In the genomic region with DNA sequence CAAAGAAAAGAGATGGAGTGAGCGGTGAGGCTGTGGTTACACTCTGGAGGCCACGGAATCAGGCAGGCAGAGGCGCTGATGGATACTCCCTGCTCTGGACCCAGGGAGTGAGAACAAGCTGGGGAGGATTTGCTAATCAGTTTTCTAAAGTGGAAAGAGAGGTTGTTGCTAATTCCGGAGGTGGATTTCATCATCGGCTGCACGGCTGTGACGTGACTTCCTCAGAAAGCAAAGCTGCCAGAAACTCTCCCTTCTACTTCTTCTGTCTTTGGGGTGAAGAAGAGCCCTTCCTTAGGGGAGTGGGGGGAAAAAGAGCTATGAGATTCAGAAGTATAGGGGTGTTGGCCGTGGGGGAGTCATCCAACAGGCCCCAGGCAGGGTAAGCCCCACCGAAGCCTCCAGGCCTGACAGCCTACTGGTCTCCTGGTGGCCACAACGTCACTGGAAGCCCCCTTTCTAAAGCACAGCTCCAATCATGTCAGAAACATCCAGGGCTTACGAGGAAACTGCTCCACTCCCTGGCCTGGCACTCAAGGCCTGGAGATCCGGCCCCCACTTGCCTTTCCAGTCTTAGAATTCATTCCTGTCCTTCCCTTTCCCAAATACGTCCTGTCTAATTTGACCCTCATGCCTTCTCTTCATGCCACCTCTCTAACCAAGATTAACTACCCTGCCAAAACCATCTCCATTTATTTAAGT, we compare ENCODE assay signal across 9 cellular contexts.
A peak's percentile ranks its signal among the peaks of the same experiment; 100 is the strongest.
DNase-seq lines count a peak whose midpoint lies in the region; ATAC-seq and TF ChIP-seq lines count a peak whose summit lies in the region.
"Had no signal": no experiment of that assay in that cellular context is flagged by ENCODE, and none has a peak within 500 bp of the region (broad histone marks: within the 10 kb centered on the region; RNA-seq: fewer than 3 reads in every experiment).

No MANE protein-coding gene starts in this region.

- POLR2A ChIA-PET in A673 (lab: Charles Lee; ENCODE audit: low non-redundant PET): interaction anchor here (0.7 kb wide), 1 partner anchor 34 kb away, joined by 3 read pairs; no protein-coding TSS in a partner anchor

- TSS peak; percentile 98 for BruUV-seq in A673 (replicated peaks; lab: Mats Ljungman, UMichigan)

- no peaks in the 10 kb centered on the region for H3K27me3 Mint-ChIP-seq in dendritic cell treated with granulocyte-macrophage colony-stimulating factor and Interleukin-4, amounts not matched to agents 40 ng/mL and 50 ng/mL, for 4 days
- H3K27me3 Mint-ChIP-seq in activated naive CD4-positive, alpha-beta T cell treated with anti-CD3 and anti-CD28 coated beads for 36 hours (ENCODE audit: low read depth): no peaks in the 10 kb centered on the region

- H3K36me3 ChIP-seq in A673 (ENCODE audit: insufficient read depth, low read length, poor library complexity, severe bottlenecking): no peaks in the 10 kb centered on the region
- H3K36me3 ChIP-seq in mucosa of descending colon (ENCODE audit: low read depth): no peaks in the 10 kb centered on the region

- no peak overlapping the region for H3K4me3 ChIP-seq in A673 (ENCODE audit: low read depth, low read length, poor library complexity, severe bottlenecking)
- no peak overlapping the region for H3K4me3 ChIP-seq in mucosa of descending colon

- intact Hi-C loops in A673 (cut with micrococcal nuclease; ENCODE audit: unreplicated experiment) (no loop called here), mucosa of descending colon (cut with DNase I, micrococcal nuclease) (no loop called here)
- intact Hi-C loops in dendritic cell treated with granulocyte-macrophage colony-stimulating factor and Interleukin-4, amounts not matched to agents 40 ng/mL and 50 ng/mL, for 4 days (cut with micrococcal nuclease): no loop called here
- intact Hi-C loops in activated naive CD4-positive, alpha-beta T cell treated with anti-CD3 and anti-CD28 coated beads for 36 hours (cut with micrococcal nuclease): no loop called here

- CTCF ChIA-PET in A673 (lab: Charles Lee): no interaction called here
- CTCF ChIA-PET in activated naive CD4-positive, alpha-beta T cell treated with anti-CD3 and anti-CD28 coated beads for 36 hours (lab: Charles Lee): interaction anchor here (0.9 kb wide), 1 partner anchor 11 kb away, joined by 3 read pairs; no protein-coding TSS in a partner anchor

- H3K4me3 Mint-ChIP-seq in dendritic cell treated with granulocyte-macrophage colony-stimulating factor and Interleukin-4, amounts not matched to agents 40 ng/mL and 50 ng/mL, for 4 days: peak overlapping the region; percentile 59
- H3K4me3 Mint-ChIP-seq in activated naive CD4-positive, alpha-beta T cell treated with anti-CD3 and anti-CD28 coated beads for 36 hours: no peak overlapping the region

- ATAC-seq in mucosa of descending colon (peak; percentile 42), GM21619 (IDR thresholded peaks at IDR 0.05; ENCODE audit: unreplicated experiment) (no peak)

- DNase-seq in A673 (ENCODE audit: low spot score) (peak; percentile 64), MV-4-11 (lab: John Stamatoyannopoulos, UW) (peak; percentile 95), mucosa of descending colon (peak in 1 of 3 donors; percentile 34), glomerular visceral epithelial cell (ENCODE audit: extremely low spot score) (no peak), NCI-H1092 treated with DMSO at 0.1 percent for 48 hours (lab: John Stamatoyannopoulos, UW) (no peak)
- no peak for DNase-seq in activated naive CD4-positive, alpha-beta T cell treated with anti-CD3 and anti-CD28 coated beads for 36 hours
- DNase-seq: SK-N-SH had no signal

- TF ChIP-seq CTCF in A673 (conservative IDR thresholded peaks at IDR 0.05; ENCODE audit: low read depth, low read length) (no peak), mucosa of descending colon (IDR thresholded peaks at IDR 0.05) (no peak)

- peaks cover 22% of the 10 kb centered on the region for H3K9me3 ChIP-seq in A673 (ENCODE audit: low read depth, low read length, poor library complexity, severe bottlenecking)
- peaks cover 3% of the 10 kb centered on the region for H3K9me3 ChIP-seq in mucosa of descending colon
- H3K9me3 ChIP-seq: SK-N-SH had no signal

- H3K4me1 ChIP-seq in A673 (ENCODE audit: insufficient read depth, low read length, poor library complexity, severe bottlenecking) (peaks cover 17% of the 10 kb centered on the region), mucosa of descending colon (ENCODE audit: low read depth) (no peaks in the 10 kb centered on the region)

- peaks cover 9% of the 10 kb centered on the region for H3K9me3 Mint-ChIP-seq in dendritic cell treated with granulocyte-macrophage colony-stimulating factor and Interleukin-4, amounts not matched to agents 40 ng/mL and 50 ng/mL, for 4 days
- H3K9me3 Mint-ChIP-seq in activated naive CD4-positive, alpha-beta T cell treated with anti-CD3 and anti-CD28 coated beads for 36 hours: peaks cover 6% of the 10 kb centered on the region

- H3K27ac ChIP-seq in A673 (ENCODE audit: low read depth, low read length, poor library complexity, severe bottlenecking): peak overlapping the region; percentile 87

- peaks cover 71% of the 10 kb centered on the region for H3K4me1 Mint-ChIP-seq in dendritic cell treated with granulocyte-macrophage colony-stimulating factor and Interleukin-4, amounts not matched to agents 40 ng/mL and 50 ng/mL, for 4 days (ENCODE audit: low read depth)
- H3K4me1 Mint-ChIP-seq in activated naive CD4-positive, alpha-beta T cell treated with anti-CD3 and anti-CD28 coated beads for 36 hours (ENCODE audit: low read depth): no peaks in the 10 kb centered on the region

- H3K27ac Mint-ChIP-seq in dendritic cell treated with granulocyte-macrophage colony-stimulating factor and Interleukin-4, amounts not matched to agents 40 ng/mL and 50 ng/mL, for 4 days: peak overlapping the region; percentile 91
- H3K27ac Mint-ChIP-seq in activated naive CD4-positive, alpha-beta T cell treated with anti-CD3 and anti-CD28 coated beads for 36 hours: no peak overlapping the region

- no peaks in the 10 kb centered on the region for H3K27me3 ChIP-seq in A673 (replicated peaks; ENCODE audit: insufficient read depth, low read depth, low read length, poor library complexity)

- H3K36me3 Mint-ChIP-seq in dendritic cell treated with granulocyte-macrophage colony-stimulating factor and Interleukin-4, amounts not matched to agents 40 ng/mL and 50 ng/mL, for 4 days (ENCODE audit: low read depth): peaks cover 31% of the 10 kb centered on the region
- peaks cover 3% of the 10 kb centered on the region for H3K36me3 Mint-ChIP-seq in activated naive CD4-positive, alpha-beta T cell treated with anti-CD3 and anti-CD28 coated beads for 36 hours (ENCODE audit: low read depth)

Comparison
In these comparisons a context has a peak if more than half of its experiments do, and no peak if none do; other contexts are left out.
1. DNase-seq: peak in A673 (single experiment) and MV-4-11 (single experiment); none in activated naive CD4-positive, alpha-beta T cell treated with anti-CD3 and anti-CD28 coated beads for 36 hours (single experiment), glomerular visceral epithelial cell (single experiment) and NCI-H1092 treated with DMSO at 0.1 percent for 48 hours (single experiment).